In genomic region chr3:149641011-149641728, GRCh38 we compare ENCODE assay signal across 15 cellular contexts. TPM values are rescaled to one million over a fixed set of nuclear protein-coding genes. Genes with fewer than 3 reads are reported as not detected.
DNase-seq lines count a peak whose midpoint lies in the region; ATAC-seq and TF ChIP-seq lines count a peak whose summit lies in the region.
"Had no signal": no experiment of that assay in that cellular context is flagged by ENCODE, and none has a peak within 500 bp of the region (broad histone marks: within the 10 kb centered on the region; RNA-seq: fewer than 3 reads in every experiment).

No MANE protein-coding gene starts in this region.

- H3K4me3 ChIP-seq in left ventricle myocardium inferior (no peak overlapping the region), hepatocyte (no peak overlapping the region), vagina (no peak overlapping the region)

- peaks cover 60% of the 10 kb centered on the region for H3K4me1 Mint-ChIP-seq in osteocyte (ENCODE audit: unreplicated experiment)

- ATAC-seq in Right ventricle myocardium inferior (no peak), HG02852 (IDR thresholded peaks at IDR 0.05; ENCODE audit: unreplicated experiment) (no peak)
- ATAC-seq: activated CD8-positive, alpha-beta T cell treated with anti-CD3 and anti-CD28 coated beads for 36 hours had no signal

- H3K27ac Mint-ChIP-seq in osteocyte (ENCODE audit: unreplicated experiment), result peak overlapping the region; percentile 25
- H3K27ac Mint-ChIP-seq: activated CD8-positive, alpha-beta T cell treated with anti-CD3 and anti-CD28 coated beads for 36 hours; CD4-positive, alpha-beta memory T cell had no signal

- H3K27me3 ChIP-seq in left ventricle myocardium inferior (ENCODE audit: low read depth), result no peaks in the 10 kb centered on the region
- no peaks in the 10 kb centered on the region for H3K27me3 ChIP-seq in hepatocyte
- no peaks in the 10 kb centered on the region for H3K27me3 ChIP-seq in vagina

- no peaks in the 10 kb centered on the region for H3K27me3 Mint-ChIP-seq in osteocyte (ENCODE audit: unreplicated experiment)

- TF ChIP-seq POLR2A in vagina (IDR thresholded peaks at IDR 0.05), result no peak

- peaks cover 8% of the 10 kb centered on the region for H3K36me3 ChIP-seq in left ventricle myocardium inferior
- no peaks in the 10 kb centered on the region for H3K36me3 ChIP-seq in hepatocyte (replicated peaks; ENCODE audit: insufficient read depth, low read depth)
- H3K36me3 ChIP-seq in vagina, result no peaks in the 10 kb centered on the region

- intact Hi-C loops in left ventricle myocardium inferior (cut with micrococcal nuclease) (no loop called here), Right ventricle myocardium inferior (cut with DNase I) (no loop called here), vagina (cut with DNase I) (no loop called here)

- TF ChIP-seq CTCF in left ventricle myocardium inferior (IDR thresholded peaks at IDR 0.05; ENCODE audit: borderline replicate concordance), result no peak
- no peak for TF ChIP-seq CTCF in hepatocyte (IDR thresholded peaks at IDR 0.05; ENCODE audit: poor library complexity)
- no peak for TF ChIP-seq CTCF in osteocyte (IDR thresholded peaks at IDR 0.05)
- no peak for TF ChIP-seq CTCF in vagina (IDR thresholded peaks at IDR 0.05)

- H3K27ac ChIP-seq in left ventricle myocardium inferior (replicated peaks), result peak overlapping the region; percentile 1
- H3K27ac ChIP-seq in hepatocyte, result peak overlapping the region; percentile 68
- peak overlapping the region; percentile 9 for H3K27ac ChIP-seq in vagina

- H4K20me1 ChIP-seq in hepatocyte (ENCODE audit: insufficient read depth, poor library complexity, severe bottlenecking), result peaks cover 2% of the 10 kb centered on the region

- H3K79me2 ChIP-seq in hepatocyte, result peaks cover 85% of the 10 kb centered on the region

- peaks cover 89% of the 10 kb centered on the region for H3K4me1 ChIP-seq in left ventricle myocardium inferior
- H3K4me1 ChIP-seq in hepatocyte (ENCODE audit: insufficient read depth), result peaks cover 34% of the 10 kb centered on the region
- H3K4me1 ChIP-seq in vagina, result peaks cover 78% of the 10 kb centered on the region

- 59% methylated on average over 7 of the region's 7 CpGs for WGBS in hepatocyte (ENCODE audit: low lambda C conversion rate, missing lambda C conversion rate)

- H3K36me3 Mint-ChIP-seq in osteocyte (ENCODE audit: unreplicated experiment), result peaks cover 18% of the 10 kb centered on the region
- H3K36me3 Mint-ChIP-seq: CD4-positive, alpha-beta memory T cell had no signal

- H3K9me3 Mint-ChIP-seq in osteocyte (ENCODE audit: unreplicated experiment), result no peaks in the 10 kb centered on the region
- H3K9me3 Mint-ChIP-seq: activated CD8-positive, alpha-beta T cell treated with anti-CD3 and anti-CD28 coated beads for 36 hours; CD4-positive, alpha-beta memory T cell had no signal

- no peak overlapping the region for H2AFZ ChIP-seq in hepatocyte

- H3K4me3 Mint-ChIP-seq in osteocyte (ENCODE audit: unreplicated experiment), result no peak overlapping the region
- H3K4me3 Mint-ChIP-seq: activated CD8-positive, alpha-beta T cell treated with anti-CD3 and anti-CD28 coated beads for 36 hours; CD4-positive, alpha-beta memory T cell had no signal

- no peaks in the 10 kb centered on the region for H3K9me2 ChIP-seq in hepatocyte (replicated peaks; ENCODE audit: insufficient read depth)

- H3K9me3 ChIP-seq in left ventricle myocardium inferior (replicated peaks), result no peaks in the 10 kb centered on the region
- H3K9me3 ChIP-seq in hepatocyte (ENCODE audit: low read depth), result no peaks in the 10 kb centered on the region
- H3K9me3 ChIP-seq in vagina, result no peaks in the 10 kb centered on the region

- DNase-seq in left ventricle myocardium inferior (no peak), Right ventricle myocardium inferior (ENCODE audit: missing footprints) (no peak), hepatocyte (ENCODE audit: low spot score) (no peak), osteocyte (ENCODE audit: extremely low spot score, unreplicated experiment) (no peak), vagina (ENCODE audit: extremely low spot score in 2 of 2) (no peak), NCI-H526 treated with DMSO at 0.1 percent for 48 hours (lab: John Stamatoyannopoulos, UW) (no peak), KG1 (lab: John Stamatoyannopoulos, UW) (no peak)
- DNase-seq: 8988T; activated CD8-positive, alpha-beta T cell treated with anti-CD3 and anti-CD28 coated beads for 36 hours; CD4-positive, alpha-beta memory T cell; GDM1; NK-92 treated with Interleukin-12 subunit alpha and Interleukin-12 subunit beta, amount 100 ng/mL, for 24 hours; SHP77 treated with DMSO at 0.1 percent for 48 hours; stimulated activated CD8-positive, alpha-beta memory T cell treated with anti-CD3 and anti-CD28 coated beads, Interleukin-4, amount 100 ng/mL, for 48 hours had no signal

- peak overlapping the region; percentile 7 for H3K4me2 ChIP-seq in hepatocyte

RNA-seq across cellular contexts. Expression of gene WWTR1, which starts 16.7 kb away (rescaled TPM):
- total RNA-seq in left ventricle myocardium inferior (39.1 TPM), Right ventricle myocardium inferior (42.6 TPM), hepatocyte (54.7 and 55.8 TPM in 2 replicates), osteocyte (116 and 120 TPM in 2 replicates), vagina (181 TPM)
- 40.5 and 40.6 TPM in 2 replicates for polyA plus RNA-seq in hepatocyte

Comparison
In these comparisons a context has a peak if more than half of its experiments do, and no peak if none do; other contexts are left out.
1. H3K27ac ChIP-seq: peak in every context shown above with its lines; median percentile 68 in hepatocyte; 9 in vagina; 1 in left ventricle myocardium inferior.